ENCODE assay signal across 8 cellular contexts in genomic region chr1:93591291-93591832, GRCh38.
DNase-seq lines count a peak whose midpoint lies in the region; ATAC-seq and TF ChIP-seq lines count a peak whose summit lies in the region.

No MANE protein-coding gene starts in this region.

- no peak for TF ChIP-seq CTCF in body of pancreas (IDR thresholded peaks at IDR 0.05)

- no peak overlapping the region for H3K4me3 ChIP-seq in body of pancreas

- DNase-seq in body of pancreas (peak; percentile 36 to 61 (median 54)), sciatic nerve (ENCODE audit: low spot score) (no peak)
- no peak for DNase-seq in activated CD4-positive, alpha-beta T cell treated with anti-CD3 and anti-CD28 coated beads for 1 hour
- no peak for DNase-seq in stimulated activated CD4-positive, alpha-beta T cell treated with anti-CD3 and anti-CD28 coated beads, Interleukin-15, amount 100 ng/mL, for 24 hours
- DNase-seq in central memory CD4-positive, alpha-beta T cell = no peak

- no peak for TF ChIP-seq POLR2A in body of pancreas (IDR thresholded peaks at IDR 0.05)

- peaks cover 37% of the 10 kb centered on the region for H3K4me1 ChIP-seq in body of pancreas

- H3K27me3 ChIP-seq in body of pancreas = no peaks in the 10 kb centered on the region

- 34 to 37% methylated on average over 4 of the region's 4 CpGs for WGBS in body of pancreas, 2 donors

- H3K27ac ChIP-seq in body of pancreas = peak overlapping the region; percentile 78 to 95 (median 92)

- no peaks in the 10 kb centered on the region for H3K9me3 ChIP-seq in body of pancreas

- ATAC-seq in GM19025 (IDR thresholded peaks at IDR 0.05; ENCODE audit: low read depth, unreplicated experiment) (peak; percentile 23), HG03064 (IDR thresholded peaks at IDR 0.05; ENCODE audit: low read depth, unreplicated experiment) (peak; percentile 11), body of pancreas (peak; percentile 50), sciatic nerve (peak; percentile 40), HG03039 (IDR thresholded peaks at IDR 0.05; ENCODE audit: unreplicated experiment) (no peak)

- intact Hi-C loops in body of pancreas (cut with DNase I) (no loop called here), sciatic nerve (cut with DNase I) (no loop called here)

- no peaks in the 10 kb centered on the region for H3K36me3 ChIP-seq in body of pancreas (replicated peaks in 1 of 2; ENCODE audit: insufficient read depth in 1 of 2, low read depth in 2 of 2)

Comparison
In these comparisons a context has a peak if more than half of its experiments do, and no peak if none do; other contexts are left out.
1. DNase-seq: peak in body of pancreas (4 of 4); none in sciatic nerve (single experiment), activated CD4-positive, alpha-beta T cell treated with anti-CD3 and anti-CD28 coated beads for 1 hour (single experiment), stimulated activated CD4-positive, alpha-beta T cell treated with anti-CD3 and anti-CD28 coated beads, Interleukin-15, amount 100 ng/mL, for 24 hours (single experiment) and central memory CD4-positive, alpha-beta T cell (single experiment).